ENCODE assay signal across 8 cellular contexts in the genomic region with DNA sequence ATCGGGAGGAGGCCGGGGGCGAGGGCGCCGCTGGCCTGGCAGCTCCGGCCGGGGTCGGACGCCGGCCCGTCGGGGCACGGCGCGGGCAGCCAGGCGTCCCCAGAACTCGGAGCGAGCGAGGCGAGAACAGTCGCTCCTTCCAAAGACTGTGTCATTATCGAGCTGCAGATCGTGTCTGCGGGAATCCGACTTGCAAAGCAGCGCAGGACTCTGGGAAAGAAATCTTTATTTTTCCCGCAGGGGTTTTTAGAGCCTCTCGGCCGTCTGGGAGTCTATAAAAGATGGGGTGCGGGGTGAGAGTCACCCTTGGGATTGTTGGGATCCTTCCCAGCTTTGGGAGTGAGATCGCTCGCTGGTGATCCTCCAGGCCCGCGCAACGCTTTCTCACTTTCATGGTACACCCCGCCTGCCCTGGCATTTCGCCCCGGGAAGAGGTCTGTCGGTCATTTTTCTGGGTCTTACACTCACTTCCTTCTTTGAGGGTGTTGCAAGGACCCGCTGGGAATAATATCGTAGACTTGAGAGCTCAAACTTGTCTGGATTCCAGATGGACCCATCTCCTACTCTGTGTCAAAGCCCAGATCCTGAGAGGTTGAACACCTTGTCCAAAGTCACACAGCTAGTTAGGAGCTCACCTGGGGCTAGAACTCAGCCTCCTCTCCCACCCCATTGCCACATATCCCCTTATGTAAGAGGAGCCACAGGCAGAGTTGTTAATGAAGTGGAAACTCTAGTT. TPM values are rescaled to one million over a fixed set of nuclear protein-coding genes. Genes with fewer than 3 reads are reported as not detected.
DNase-seq lines count a peak whose midpoint lies in the region; ATAC-seq and TF ChIP-seq lines count a peak whose summit lies in the region.

No MANE protein-coding gene starts in this region.

- TF ChIP-seq CTCF in DOHH2 (IDR thresholded peaks at IDR 0.05; ENCODE audit: low read depth, low read length, poor library complexity, severe bottlenecking) (no peak), body of pancreas (IDR thresholded peaks at IDR 0.05) (no peak), GM10266 (IDR thresholded peaks at IDR 0.05; ENCODE audit: control insufficient read depth, insufficient read depth, low read depth, missing control alignments) (no peak)

- no peak for TF ChIP-seq POLR2A in body of pancreas (IDR thresholded peaks at IDR 0.05)

- no peak for ATAC-seq in body of pancreas

- H3K79me2 ChIP-seq in DOHH2 (ENCODE audit: control insufficient read depth, low read length) = peaks cover 34% of the 10 kb centered on the region

- intact Hi-C loops in body of pancreas (cut with DNase I) = loop anchor here (5.0 kb wide), 1 partner anchor 52 kb away; a partner anchor contains a TSS

- peaks cover 24% of the 10 kb centered on the region for H3K36me3 ChIP-seq in DOHH2 (ENCODE audit: control insufficient read depth, low read length)
- peaks cover 25% of the 10 kb centered on the region for H3K36me3 ChIP-seq in MG63
- H3K36me3 ChIP-seq in body of pancreas (replicated peaks in 1 of 2; ENCODE audit: insufficient read depth in 1 of 2, low read depth in 2 of 2) = no peaks in the 10 kb centered on the region

- H3K9me2 ChIP-seq in DOHH2 (replicated peaks; ENCODE audit: control insufficient read depth, low read length) = no peaks in the 10 kb centered on the region

- 1% methylated on average over 13 to 41 of the region's 41 CpGs for WGBS in body of pancreas, 2 donors

- H3K27me3 ChIP-seq in DOHH2 (ENCODE audit: control insufficient read depth, low read length) (peaks cover 51% of the 10 kb centered on the region), MG63 (no peaks in the 10 kb centered on the region), body of pancreas (no peaks in the 10 kb centered on the region)

- peak overlapping the region; percentile 95 for H3K4me2 ChIP-seq in DOHH2 (ENCODE audit: low read length)

- peak; percentile 75 for DNase-seq in MG63
- peak; percentile 60 to 76 (median 68) for DNase-seq in body of pancreas
- DNase-seq in skeletal muscle cell (ENCODE audit: low read depth) = no peak
- DNase-seq in NCI-H524 (lab: John Stamatoyannopoulos, UW) = no peak
- no peak for DNase-seq in GM10266 (ENCODE audit: extremely low spot score)
- DNase-seq in NCI-H2081 (lab: John Stamatoyannopoulos, UW) = no peak

- H3K4me1 ChIP-seq in DOHH2 (ENCODE audit: control insufficient read depth, low read length) = peaks cover 31% of the 10 kb centered on the region
- peaks cover 38% of the 10 kb centered on the region for H3K4me1 ChIP-seq in body of pancreas

- peaks cover 3% of the 10 kb centered on the region for H3F3A ChIP-seq in DOHH2 (ENCODE audit: control insufficient read depth, insufficient read depth)

- H3K4me3 ChIP-seq in DOHH2 (ENCODE audit: low read length) (peak overlapping the region; percentile 96), MG63 (peak overlapping the region; percentile 99), body of pancreas (peak overlapping the region; percentile 70 to 77), iPS-18c (ENCODE audit: insufficient read depth, low read depth, low read length) (peak overlapping the region; percentile 98), skeletal muscle cell (ENCODE audit: low read depth, low read length) (peak overlapping the region; percentile 99)

- H3K9me3 ChIP-seq in DOHH2 (ENCODE audit: control insufficient read depth, insufficient read depth, low read length) = no peaks in the 10 kb centered on the region
- H3K9me3 ChIP-seq in MG63 = no peaks in the 10 kb centered on the region
- H3K9me3 ChIP-seq in body of pancreas = no peaks in the 10 kb centered on the region
- no peaks in the 10 kb centered on the region for H3K9me3 ChIP-seq in iPS-18c (ENCODE audit: control insufficient read depth, insufficient read depth, low read length)

- H3K27ac ChIP-seq in DOHH2 (ENCODE audit: low read depth, low read length) (no peak overlapping the region), body of pancreas (peak overlapping the region; percentile 78 to 91 (median 88))

- H4K20me1 ChIP-seq in DOHH2 (ENCODE audit: control insufficient read depth, insufficient read depth, low read depth, low read length) = peaks cover 17% of the 10 kb centered on the region; the same call in 1 of the 2 replicates

RNA-seq across cellular contexts. Expression of a gene that starts 1.0 kb away (rescaled TPM):
- 19.3 and 29.7 TPM in 2 replicates for total RNA-seq in MG63 (2014; rRNA removed; shearing (Covaris generic); ENCODE audit: low replicate concordance)
- total RNA-seq in body of pancreas = 10 to 100 TPM in 1 of 2 donors, 1 to 10 TPM in 1; 9.1 to 33.9 TPM

RNA-seq across cellular contexts. Expression of a gene that starts 1.5 kb away (rescaled TPM):
- 44.3 and 57.6 TPM in 2 replicates for total RNA-seq in MG63 (2014; rRNA removed; shearing (Covaris generic); ENCODE audit: low replicate concordance)
- 10 to 100 TPM; 44.6 to 60.0 TPM for total RNA-seq in body of pancreas

RNA-seq across cellular contexts. Expression of a gene that starts 53.8 kb away (rescaled TPM):
- total RNA-seq in MG63 (2014; rRNA removed; shearing (Covaris generic); ENCODE audit: low replicate concordance) = 40.4 and 41.5 TPM in 2 replicates
- total RNA-seq in body of pancreas = 10 to 100 TPM; 17.5 to 18.2 TPM

RNA-seq across cellular contexts. Expression of a gene that starts 53.9 kb away (rescaled TPM):
- 42.8 and 45.6 TPM in 2 replicates for total RNA-seq in MG63 (2014; rRNA removed; shearing (Covaris generic); ENCODE audit: low replicate concordance)
- 10 to 100 TPM; 20.8 to 33.2 TPM for total RNA-seq in body of pancreas

Comparison
In these comparisons a context has a peak if more than half of its experiments do, and no peak if none do; other contexts are left out.
1. DNase-seq: peak in MG63 (single experiment) and body of pancreas (4 of 4); none in skeletal muscle cell (single experiment), NCI-H524 (0 of 2), GM10266 (single experiment) and NCI-H2081 (0 of 2).
2. Peak in every context shown above with its lines, with median percentiles within 50 percentile points of each other: H3K4me3 ChIP-seq.